18 cellular contexts compared by ENCODE assay signal in the genomic region with DNA sequence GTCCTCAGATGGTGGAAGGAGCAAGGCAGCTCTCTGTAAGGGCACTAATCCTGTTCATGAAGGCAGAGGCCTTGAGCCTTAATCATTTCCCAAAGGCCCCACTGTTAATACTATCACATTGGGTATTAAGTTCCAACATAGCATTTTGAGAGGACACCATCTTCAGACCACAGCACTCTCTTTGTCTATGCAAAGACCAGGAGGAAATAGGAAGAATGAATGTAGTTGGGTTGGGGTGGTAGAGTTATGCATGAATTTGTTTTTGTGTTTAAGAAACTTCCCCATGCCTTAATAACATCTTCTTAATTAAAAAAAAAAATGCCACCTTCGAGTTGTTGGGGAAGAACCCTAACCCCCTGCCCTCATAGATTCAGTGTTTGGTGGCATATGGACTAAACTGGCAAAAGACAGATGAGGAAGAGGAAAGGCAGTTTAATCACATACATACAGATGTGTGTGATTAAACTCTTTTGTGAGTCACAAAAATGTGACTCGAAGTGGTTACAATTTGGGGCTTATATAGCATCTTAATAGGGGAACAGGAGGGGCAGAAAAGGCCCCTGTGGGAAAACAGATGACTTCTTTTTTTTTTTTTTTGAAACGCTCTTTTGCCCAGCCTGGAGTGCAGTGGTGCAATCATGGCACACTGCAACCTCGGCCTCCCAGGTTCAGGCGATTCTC. TPM values are rescaled to one million over a fixed set of nuclear protein-coding genes. Genes with fewer than 3 reads are reported as not detected.
DNase-seq lines count a peak whose midpoint lies in the region; ATAC-seq, FAIRE-seq and TF ChIP-seq lines count a peak whose summit lies in the region.
"Had no signal": no experiment of that assay in that cellular context is flagged by ENCODE, and none has a peak within 500 bp of the region (broad histone marks: within the 10 kb centered on the region; RNA-seq: fewer than 3 reads in every experiment).

No MANE protein-coding gene starts in this region.

- no peaks in the 10 kb centered on the region for H3K9me3 Mint-ChIP-seq in natural killer cell
- H3K9me3 Mint-ChIP-seq: IgD-negative memory B cell had no signal

- ATAC-seq in GM18909 (IDR thresholded peaks at IDR 0.05; ENCODE audit: poor library complexity, unreplicated experiment) (no peak), HG03469 (IDR thresholded peaks at IDR 0.05; ENCODE audit: unreplicated experiment) (no peak), GM21619 (IDR thresholded peaks at IDR 0.05; ENCODE audit: unreplicated experiment) (no peak), natural killer cell (no peak)
- ATAC-seq: left lobe of liver, psoas muscle had no signal

- H3K4me1 Mint-ChIP-seq in natural killer cell = peaks cover 20 to 30% of the 10 kb centered on the region in 2 donors

- H3K27me3 Mint-ChIP-seq in natural killer cell (ENCODE audit: low read depth in 2 of 2) = no peaks in the 10 kb centered on the region
- H3K27me3 Mint-ChIP-seq: IgD-negative memory B cell had no signal

- DNase-seq in AG20443 (ENCODE audit: low spot score) (peak; percentile 46), GM19239 (ENCODE audit: insufficient read length, low spot score) (no peak), RKO (ENCODE audit: low spot score) (peak; percentile 32), fibroblast of peridontal ligament (ENCODE audit: extremely low read depth) (peak; percentile 56), natural killer cell (no peak)
- DNase-seq: C1 segment of cervical spinal cord, colonic mucosa, NCI-H1694 treated with DMSO at 0.1 percent for 48 hours, NCI-H510A, psoas muscle had no signal

- H3K27ac Mint-ChIP-seq in natural killer cell = no peak overlapping the region

- H3K36me3 Mint-ChIP-seq in natural killer cell = peaks cover 7% of the 10 kb centered on the region

- FAIRE-seq in GM19239 (lab: Jason Lieb, UNC) = peak; percentile 59
- FAIRE-seq: astrocyte had no signal

- intact Hi-C loops in natural killer cell (cut with micrococcal nuclease) = no loop called here

- H3K4me3 Mint-ChIP-seq in natural killer cell = no peak overlapping the region

- no peak for TF ChIP-seq CTCF in natural killer cell (IDR thresholded peaks at IDR 0.05)

RNA-seq across cellular contexts. Expression of gene SLC5A10, which starts 35.0 kb away (rescaled TPM):
- under 1 TPM in 1 of 3 donors, not detected in 2; 0.28 TPM for total RNA-seq in natural killer cell
- total RNA-seq: left lobe of liver; psoas muscle; T-helper 2 cell treated with Interferon-gamma antibody and Interleukin-4, amounts not matched to agents 100 ng/mL and 5 ng/mL, for 36 hours; thoracic aorta had no signal

RNA-seq across cellular contexts. Expression of gene PRPSAP2, which starts 59.0 kb away (rescaled TPM):
- total RNA-seq in natural killer cell = 10 to 100 TPM; 33.4 to 48.2 (median 33.8) TPM

Comparison
In these comparisons a context has a peak if more than half of its experiments do, and no peak if none do; other contexts are left out.
1. DNase-seq: peak in AG20443 (single experiment), RKO (single experiment) and fibroblast of peridontal ligament (single experiment); none in GM19239 (single experiment) and natural killer cell (single experiment).